Comparison of ENCODE assay signal across 12 cellular contexts in genomic region chr11:35116762-35117588, GRCh38. TPM values are rescaled to one million over a fixed set of nuclear protein-coding genes. Genes with fewer than 3 reads are reported as not detected.
DNase-seq lines count a peak whose midpoint lies in the region; ATAC-seq and TF ChIP-seq lines count a peak whose summit lies in the region.
"Had no signal": no experiment of that assay in that cellular context is flagged by ENCODE, and none has a peak within 500 bp of the region (broad histone marks: within the 10 kb centered on the region; RNA-seq: fewer than 3 reads in every experiment).

No MANE protein-coding gene starts in this region.

- peaks cover 52 to 77% (median 57%) of the 10 kb centered on the region in 3 donors for H3K4me1 Mint-ChIP-seq in naive B cell

- H3K27me3 ChIP-seq in upper lobe of right lung, result no peaks in the 10 kb centered on the region

- peaks cover 0 to 4% (median 0%) of the 10 kb centered on the region in 7 donors for H3K9me3 Mint-ChIP-seq in naive B cell
- H3K9me3 Mint-ChIP-seq: activated naive CD8-positive, alpha-beta T cell treated with anti-CD3 and anti-CD28 coated beads, Interleukin-2, amount 50 U/mL, for 24 hours had no signal

- H3K9me3 ChIP-seq in upper lobe of right lung, result no peaks in the 10 kb centered on the region

- H3K27me3 Mint-ChIP-seq in naive B cell, result no peaks in the 10 kb centered on the region

- H3K27ac Mint-ChIP-seq in naive B cell, result peak overlapping the region in 4 of 6 donors; percentile 15 to 76 (median 62)
- H3K27ac Mint-ChIP-seq: activated naive CD8-positive, alpha-beta T cell treated with anti-CD3 and anti-CD28 coated beads, Interleukin-2, amount 50 U/mL, for 24 hours had no signal

- H3K36me3 Mint-ChIP-seq in naive B cell, result no peaks in the 10 kb centered on the region

- no peak overlapping the region for H3K4me3 Mint-ChIP-seq in naive B cell
- H3K4me3 Mint-ChIP-seq: activated naive CD8-positive, alpha-beta T cell treated with anti-CD3 and anti-CD28 coated beads, Interleukin-2, amount 50 U/mL, for 24 hours had no signal

- TF ChIP-seq CTCF in fibroblast of mammary gland (conservative IDR thresholded peaks at IDR 0.05; ENCODE audit: control insufficient read depth, insufficient read depth, low read depth, low read length) (no peak), upper lobe of right lung (IDR thresholded peaks at IDR 0.05) (no peak)

- intact Hi-C loops in upper lobe of right lung (cut with DNase I), result no loop called here

- H3K4me3 ChIP-seq in fibroblast of mammary gland (ENCODE audit: control insufficient read depth, low read depth, low read length) (no peak overlapping the region), upper lobe of right lung (no peak overlapping the region)
- H3K4me3 ChIP-seq: dorsolateral prefrontal cortex had no signal

- DNase-seq in AG20443 (ENCODE audit: low spot score) (peak; percentile 19), NCI-H187 treated with DMSO at 0.1 percent for 48 hours (lab: John Stamatoyannopoulos, UW) (peak; percentile 44), fibroblast of mammary gland (ENCODE audit: low read depth) (peak; percentile 81), naive B cell (no peak), SKM-1 (lab: John Stamatoyannopoulos, UW; ENCODE audit: unreplicated experiment) (no peak), upper lobe of right lung (no peak)
- DNase-seq in activated naive CD4-positive, alpha-beta T cell treated with Interleukin-2 at 50 U/mL for 16 hours, result no peak
- DNase-seq: activated naive CD8-positive, alpha-beta T cell treated with anti-CD3 and anti-CD28 coated beads, Interleukin-2, amount 50 U/mL, for 24 hours; C1 segment of cervical spinal cord; dorsolateral prefrontal cortex; T-helper 9 cell had no signal

- H3K27ac ChIP-seq in upper lobe of right lung, result no peak overlapping the region

- no peak for ATAC-seq in naive B cell (ENCODE audit: low read depth in 2 of 2)
- ATAC-seq in HG02840 (IDR thresholded peaks at IDR 0.05; ENCODE audit: low FRiP score, unreplicated experiment), result no peak
- ATAC-seq in upper lobe of right lung, result no peak
- ATAC-seq: activated naive CD8-positive, alpha-beta T cell treated with anti-CD3 and anti-CD28 coated beads, Interleukin-2, amount 50 U/mL, for 24 hours had no signal

- peaks cover 4% of the 10 kb centered on the region for H3K4me1 ChIP-seq in upper lobe of right lung

- no peaks in the 10 kb centered on the region for H3K36me3 ChIP-seq in upper lobe of right lung

RNA-seq across cellular contexts. Expression of gene CD44, which starts 22.0 kb away (rescaled TPM):
- 100 to 1,000 TPM; 156 to 277 (median 187) TPM for polyA plus RNA-seq in naive B cell (ENCODE audit: low read depth in 6 of 6)
- 548 TPM for total RNA-seq in upper lobe of right lung

Comparison
In these comparisons a context has a peak if more than half of its experiments do, and no peak if none do; other contexts are left out.
1. DNase-seq: peak in AG20443 (single experiment), NCI-H187 treated with DMSO at 0.1 percent for 48 hours (single experiment) and fibroblast of mammary gland (single experiment); none in naive B cell (single experiment), activated naive CD4-positive, alpha-beta T cell treated with Interleukin-2 at 50 U/mL for 16 hours (single experiment), SKM-1 (single experiment) and upper lobe of right lung (single experiment).